In the genomic region with DNA sequence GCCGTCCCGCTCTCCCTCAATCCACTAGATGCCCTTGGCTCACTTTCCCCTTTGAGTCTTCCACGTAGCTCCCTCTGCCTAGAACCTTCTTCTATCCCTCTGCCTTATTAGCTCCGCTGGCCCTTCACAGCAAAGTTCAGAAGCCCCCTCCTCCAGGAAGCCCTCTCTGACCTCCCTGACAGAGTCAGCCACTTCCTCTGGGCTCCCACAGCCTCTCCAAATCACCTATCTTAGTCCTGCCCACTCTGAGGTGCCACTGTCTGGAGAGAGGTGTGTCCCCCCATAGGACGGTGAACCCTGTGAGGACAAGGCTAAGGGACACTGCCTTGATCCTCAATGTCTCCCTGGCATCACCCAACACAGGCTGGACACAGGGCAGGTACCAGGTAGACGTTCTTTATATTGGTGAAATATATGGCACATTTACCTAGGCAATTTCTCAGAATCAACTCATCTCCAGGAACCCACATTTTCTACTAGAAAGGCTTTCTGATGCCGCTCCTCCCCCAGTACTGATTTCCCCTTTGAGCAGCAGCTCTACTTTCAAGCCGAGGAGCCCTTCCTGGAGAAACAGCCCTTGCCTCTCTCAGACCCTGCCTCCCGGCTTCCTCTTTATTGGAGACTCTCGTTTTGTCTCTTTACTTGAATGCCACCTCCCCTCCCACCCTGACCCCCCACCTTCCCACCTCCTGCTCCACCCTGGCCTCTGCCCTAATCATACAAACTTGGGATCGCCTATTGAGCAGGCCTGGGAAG, we compare ENCODE assay signal across 13 cellular contexts. TPM values are rescaled to one million over a fixed set of nuclear protein-coding genes. Genes with fewer than 3 reads are reported as not detected.
DNase-seq lines count a peak whose midpoint lies in the region; ATAC-seq, FAIRE-seq and TF ChIP-seq lines count a peak whose summit lies in the region.
"Had no signal": no experiment of that assay in that cellular context is flagged by ENCODE, and none has a peak within 500 bp of the region (broad histone marks: within the 10 kb centered on the region; RNA-seq: fewer than 3 reads in every experiment).

No MANE protein-coding gene starts in this region.

- no peak for DNase-seq in A549 (ENCODE audit: low read depth in 1 of 2, low spot score in 1 of 2)
- DNase-seq in KBM-7 = peak; percentile 62
- DNase-seq in activated CD8-positive, alpha-beta memory T cell treated with anti-CD3 and anti-CD28 coated beads, Interleukin-2, amount 50 U/mL, for 48 hours = peak; percentile 64
- DNase-seq in naive B cell = no peak
- no peak for DNase-seq in NCI-H128 (lab: John Stamatoyannopoulos, UW; ENCODE audit: unreplicated experiment)
- DNase-seq in NCI-H2227 (lab: John Stamatoyannopoulos, UW; ENCODE audit: unreplicated experiment) = no peak
- no peak for DNase-seq in LoVo (ENCODE audit: low spot score)
- DNase-seq: activated CD4-positive, CD25-positive, alpha-beta regulatory T cell; cortex of kidney; IMR-90; NCI-H524 treated with DMSO at 0.1 percent for 48 hours; stimulated activated CD8-positive, alpha-beta memory T cell treated with anti-CD3 and anti-CD28 coated beads, Interleukin-4, amount 100 ng/mL, for 48 hours had no signal

- no peaks in the 10 kb centered on the region for H3K9me3 ChIP-seq in A549

- CTCF ChIA-PET in A549 (lab: Yijun Ruan, JAX) = interaction anchor here (0.6 to 9.4 kb wide), 10 partner anchors 10 to 206 kb away, joined by 3 to 197 read pairs (median 6); a partner anchor contains a TSS

- TF ChIP-seq CTCF in A549 (IDR thresholded peaks at IDR 0.05) = no peak

- TF ChIP-seq EP300 in A549 (IDR thresholded peaks at IDR 0.05) = no peak

- H3K27ac ChIP-seq in A549 = no peak overlapping the region

- WGBS in A549 (ENCODE audit: missing lambda C conversion rate) = 93% methylated on average over 11 of the region's 11 CpGs

- POLR2A ChIA-PET in A549 (lab: Yijun Ruan, JAX) = interaction anchor here (0.7 to 1.0 kb wide), 2 partner anchors 9 to 53 kb away, joined by 3 read pairs; no protein-coding TSS in a partner anchor

- in situ Hi-C loops in KBM-7 (cut with MboI; ENCODE audit: low pct_unique_long_range_greater_than_20kb, low sequenced_read_pairs) = no loop called here

- no peak overlapping the region for H3K4me2 ChIP-seq in A549

- no peaks in the 10 kb centered on the region for H3K27me3 Mint-ChIP-seq in naive B cell

- peak overlapping the region in 4 of 6 donors; percentile 54 to 93 (median 88) for H3K27ac Mint-ChIP-seq in naive B cell

- peaks cover 4% of the 10 kb centered on the region; the same call in 1 of the 3 replicates for H3K4me1 ChIP-seq in A549

- ATAC-seq in A549 (no peak), naive B cell (ENCODE audit: low read depth in 2 of 2) (no peak), HG03095 (IDR thresholded peaks at IDR 0.05; ENCODE audit: unreplicated experiment) (no peak)

- no peak for TF ChIP-seq POLR2A in A549 (IDR thresholded peaks at IDR 0.05; ENCODE audit: low read length)

- H3K36me3 Mint-ChIP-seq in naive B cell = no peaks in the 10 kb centered on the region

- peaks cover 0 to 1% (median 0%) of the 10 kb centered on the region in 7 donors for H3K9me3 Mint-ChIP-seq in naive B cell

- H3K4me1 Mint-ChIP-seq in naive B cell = peaks cover 22 to 37% (median 35%) of the 10 kb centered on the region in 3 donors

- TF ChIP-seq RAD21 in A549 (conservative IDR thresholded peaks at IDR 0.05 in 1 of 2, IDR thresholded peaks at IDR 0.05 in 1 of 2) = no peak

- no peak overlapping the region for H3K4me3 ChIP-seq in A549

- H3K4me3 Mint-ChIP-seq in naive B cell = peak overlapping the region in 2 of 8 donors; percentile 7 to 72

- no peak for FAIRE-seq in A549 (lab: Jason Lieb, UNC)

TF ChIP-seq in A549, 52 proteins besides CTCF, POLR2A, EP300 and RAD21:
- TF ChIP-seq, protein P1, sequence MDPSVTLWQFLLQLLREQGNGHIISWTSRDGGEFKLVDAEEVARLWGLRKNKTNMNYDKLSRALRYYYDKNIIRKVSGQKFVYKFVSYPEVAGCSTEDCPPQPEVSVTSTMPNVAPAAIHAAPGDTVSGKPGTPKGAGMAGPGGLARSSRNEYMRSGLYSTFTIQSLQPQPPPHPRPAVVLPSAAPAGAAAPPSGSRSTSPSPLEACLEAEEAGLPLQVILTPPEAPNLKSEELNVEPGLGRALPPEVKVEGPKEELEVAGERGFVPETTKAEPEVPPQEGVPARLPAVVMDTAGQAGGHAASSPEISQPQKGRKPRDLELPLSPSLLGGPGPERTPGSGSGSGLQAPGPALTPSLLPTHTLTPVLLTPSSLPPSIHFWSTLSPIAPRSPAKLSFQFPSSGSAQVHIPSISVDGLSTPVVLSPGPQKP (IDR thresholded peaks at IDR 0.05; ENCODE audit: low read depth, low read length) = no peak
- no peak; the same call in 1 of the 2 replicates for TF ChIP-seq POLR2AphosphoS2 (conservative IDR thresholded peaks at IDR 0.05; ENCODE audit: low read length)
- no peak for TF ChIP-seq ZC3H11A (IDR thresholded peaks at IDR 0.05)
- TF ChIP-seq, protein P2, sequence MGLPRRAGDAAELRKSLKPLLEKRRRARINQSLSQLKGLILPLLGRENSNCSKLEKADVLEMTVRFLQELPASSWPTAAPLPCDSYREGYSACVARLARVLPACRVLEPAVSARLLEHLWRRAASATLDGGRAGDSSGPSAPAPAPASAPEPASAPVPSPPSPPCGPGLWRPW (IDR thresholded peaks at IDR 0.05) = no peak
- TF ChIP-seq ZFP36 (IDR thresholded peaks at IDR 0.05; ENCODE audit: borderline replicate concordance, partially characterized antibody) = peak; percentile 79
TF ChIP-seq in A549: peak in this region for 1.

RNA-seq across cellular contexts. Expression of a gene that starts 3.4 kb away (rescaled TPM):
- polyA plus RNA-seq in A549 (2011; rRNA removed) = 6.0 and 13.2 TPM in 2 replicates
- polyA plus RNA-seq in A549 (2012; cell fraction: cytosol; rRNA removed) = 21.3 and 30.8 TPM in 2 replicates
- 70.8 and 74.9 TPM in 2 replicates for polyA plus RNA-seq in A549 (2012; cell fraction: nucleus; rRNA removed)
- 63.4 to 86.4 TPM (median 83.2 TPM) in 3 replicates for polyA plus RNA-seq in A549 (2017; fragmentation: RNase III; extraction: RNeasy Plus Mini Kit Qiagen cat#74134 plus additional on column Dnase treatment)
- 24.8 and 51.1 TPM in 2 replicates for polyA minus RNA-seq in A549 (2011; rRNA and poly(A)+ RNA removed)
- polyA plus RNA-seq in naive B cell (ENCODE audit: low read depth in 6 of 6) = 10 to 100 TPM; 20.1 to 61.9 (median 35.4) TPM

RNA-seq across cellular contexts. Expression of a gene that starts 6.8 kb away (rescaled TPM):
- polyA plus RNA-seq in A549 (2011; rRNA removed) (17.5 and 19.6 TPM in 2 replicates), A549 (2017; fragmentation: RNase III; extraction: RNeasy Plus Mini Kit Qiagen cat#74134 plus additional on column Dnase treatment) (22.5 to 26.1 TPM (median 24.4 TPM) in 3 replicates), naive B cell (ENCODE audit: low read depth in 6 of 6) (10 to 100 TPM in 5 of 6 donors, 1 to 10 TPM in 1; 3.2 to 17.3 (median 14.3) TPM)
- polyA plus RNA-seq in A549 (2012; cell fraction: cytosol; rRNA removed) = 45.5 and 46.6 TPM in 2 replicates
- polyA plus RNA-seq in A549 (2012; cell fraction: nucleus; rRNA removed) = 36.9 and 40.6 TPM in 2 replicates
- polyA minus RNA-seq in A549 (2011; rRNA and poly(A)+ RNA removed) = 3.8 and 7.4 TPM in 2 replicates

RNA-seq across cellular contexts. Expression of a gene that starts 19.2 kb away (rescaled TPM):
- polyA plus RNA-seq in A549 (2011; rRNA removed) = 5.2 and 6.8 TPM in 2 replicates
- polyA plus RNA-seq in A549 (2012; cell fraction: cytosol; rRNA removed) = 3.8 and 4.8 TPM in 2 replicates
- 42.0 and 58.0 TPM in 2 replicates for polyA plus RNA-seq in A549 (2012; cell fraction: nucleus; rRNA removed)
- polyA plus RNA-seq in A549 (2017; fragmentation: RNase III; extraction: RNeasy Plus Mini Kit Qiagen cat#74134 plus additional on column Dnase treatment) = 3.7 to 4.6 TPM (median 4.0 TPM) in 3 replicates
- polyA minus RNA-seq in A549 (2011; rRNA and poly(A)+ RNA removed) = 15.4 and 20.2 TPM in 2 replicates
- 1 to 10 TPM in 5 of 6 donors, not detected in 1; 1.7 to 3.5 (median 2.2) TPM for polyA plus RNA-seq in naive B cell (ENCODE audit: low read depth in 6 of 6)

RNA-seq across cellular contexts. Expression of a gene that starts 40.0 kb away (rescaled TPM):
- polyA plus RNA-seq in A549 (2011; rRNA removed) (63.7 and 72.3 TPM in 2 replicates), A549 (2017; fragmentation: RNase III; extraction: RNeasy Plus Mini Kit Qiagen cat#74134 plus additional on column Dnase treatment) (99.0 to 109 TPM (median 103 TPM) in 3 replicates), naive B cell (ENCODE audit: low read depth in 6 of 6) (10 to 100 TPM; 48.5 to 74.5 (median 62.6) TPM)
- 177 and 195 TPM in 2 replicates for polyA plus RNA-seq in A549 (2012; cell fraction: cytosol; rRNA removed)
- 145 and 165 TPM in 2 replicates for polyA plus RNA-seq in A549 (2012; cell fraction: nucleus; rRNA removed)
- polyA minus RNA-seq in A549 (2011; rRNA and poly(A)+ RNA removed) = 17.8 and 26.2 TPM in 2 replicates

RNA-seq across cellular contexts. Expression of a gene that starts 40.5 kb away (rescaled TPM):
- 42.9 and 43.9 TPM in 2 replicates for polyA plus RNA-seq in A549 (2011; rRNA removed)
- 62.0 and 96.3 TPM in 2 replicates for polyA plus RNA-seq in A549 (2012; cell fraction: cytosol; rRNA removed)
- polyA plus RNA-seq in A549 (2012; cell fraction: nucleus; rRNA removed) = 96.2 and 124 TPM in 2 replicates
- polyA plus RNA-seq in A549 (2017; fragmentation: RNase III; extraction: RNeasy Plus Mini Kit Qiagen cat#74134 plus additional on column Dnase treatment) = 39.2 to 46.4 TPM (median 44.4 TPM) in 3 replicates
- 36.4 and 39.4 TPM in 2 replicates for polyA minus RNA-seq in A549 (2011; rRNA and poly(A)+ RNA removed)
- 10 to 100 TPM; 50.3 to 79.8 (median 68.0) TPM for polyA plus RNA-seq in naive B cell (ENCODE audit: low read depth in 6 of 6)

Comparison
In these comparisons a context has a peak if more than half of its experiments do, and no peak if none do; other contexts are left out.
1. DNase-seq: peak in KBM-7 (single experiment) and activated CD8-positive, alpha-beta memory T cell treated with anti-CD3 and anti-CD28 coated beads, Interleukin-2, amount 50 U/mL, for 48 hours (single experiment); none in A549 (0 of 2), naive B cell (single experiment), NCI-H128 (single experiment), NCI-H2227 (single experiment) and LoVo (single experiment).